Comparison of ENCODE assay signal across 8 cellular contexts in the genomic region with DNA sequence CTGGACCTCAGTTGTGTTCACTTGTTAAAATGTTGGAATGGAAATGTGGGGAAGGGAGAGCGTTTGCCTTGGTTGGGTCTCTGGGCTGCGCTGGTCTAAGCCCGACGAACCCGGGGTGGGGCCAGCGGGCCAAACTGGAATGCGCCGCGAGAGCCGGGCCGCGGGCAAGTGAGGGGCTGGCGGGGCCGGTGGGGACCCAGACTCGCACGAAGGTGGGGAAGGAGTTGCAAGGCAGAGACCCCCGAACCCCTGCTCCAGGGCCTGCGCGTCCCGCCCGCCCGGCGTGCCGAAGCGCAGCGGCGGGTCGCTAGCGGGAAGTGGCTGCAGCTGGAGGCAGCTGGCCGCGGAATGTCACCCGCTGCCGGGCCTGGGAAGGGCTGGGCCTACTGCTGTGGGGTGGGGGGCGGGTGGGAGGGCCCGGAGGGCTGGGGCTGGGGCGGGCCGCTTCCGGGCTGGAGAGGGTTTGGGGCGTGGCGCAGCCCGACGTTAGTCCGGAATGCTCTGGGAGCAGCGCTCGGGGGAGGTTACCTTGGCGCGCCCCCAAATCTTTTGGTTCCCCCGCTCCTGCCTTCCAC.
DNase-seq lines count a peak whose midpoint lies in the region; ATAC-seq, FAIRE-seq and TF ChIP-seq lines count a peak whose summit lies in the region.

No MANE protein-coding gene starts in this region.

- ATAC-seq in activated CD8-positive, alpha-beta T cell treated with anti-CD3 and anti-CD28 coated beads for 36 hours: no peak
- no peak for ATAC-seq in PC-3

- H3K27me3 ChIP-seq in H7 (ENCODE audit: control insufficient read depth, insufficient read depth, low read length) (no peaks in the 10 kb centered on the region), bronchial epithelial cell (ENCODE audit: control insufficient read depth, insufficient read depth, low read length) (no peaks in the 10 kb centered on the region), PC-3 (ENCODE audit: low read length) (no peaks in the 10 kb centered on the region)

- H3K4me1 ChIP-seq in PC-3 (ENCODE audit: insufficient read depth, low read length): no peaks in the 10 kb centered on the region

- H3K4me2 ChIP-seq in PC-3 (ENCODE audit: low read length): no peak overlapping the region

- H3K9me3 Mint-ChIP-seq in immature natural killer cell: no peaks in the 10 kb centered on the region
- H3K9me3 Mint-ChIP-seq in activated CD8-positive, alpha-beta T cell treated with anti-CD3 and anti-CD28 coated beads for 36 hours: no peaks in the 10 kb centered on the region

- H3K4me1 Mint-ChIP-seq in immature natural killer cell: peaks cover 43 to 52% of the 10 kb centered on the region in 2 donors
- peaks cover 23% of the 10 kb centered on the region for H3K4me1 Mint-ChIP-seq in activated CD8-positive, alpha-beta T cell treated with anti-CD3 and anti-CD28 coated beads for 36 hours (ENCODE audit: low read depth)

- H3K27ac ChIP-seq in PC-3 (ENCODE audit: low read length): no peak overlapping the region

- intact Hi-C loops in activated CD8-positive, alpha-beta T cell treated with anti-CD3 and anti-CD28 coated beads for 36 hours (cut with micrococcal nuclease): no loop called here
- intact Hi-C loops in PC-3 (cut with micrococcal nuclease): no loop called here

- H3K4me3 ChIP-seq in H7 (ENCODE audit: insufficient read depth, low read depth, low read length) (peak overlapping the region; percentile 51), bronchial epithelial cell (ENCODE audit: low read depth, low read length) (peak overlapping the region; percentile 19), skeletal muscle cell (ENCODE audit: low read depth, low read length) (peak overlapping the region; percentile 29), PC-3 (ENCODE audit: low read length) (no peak overlapping the region)

- DNase-seq in H7: peak; percentile 99
- no peak for DNase-seq in bronchial epithelial cell (ENCODE audit: low read depth)
- DNase-seq in immature natural killer cell: no peak
- no peak for DNase-seq in skeletal muscle cell (ENCODE audit: low read depth)
- DNase-seq in activated CD4-positive, alpha-beta T cell treated with anti-CD3 and anti-CD28 coated beads, Interleukin-2, amount 50 U/mL, for 1 hour: no peak
- DNase-seq in activated CD8-positive, alpha-beta T cell treated with anti-CD3 and anti-CD28 coated beads for 36 hours: no peak
- no peak for DNase-seq in GM12892 (ENCODE audit: insufficient read length)
- no peak for DNase-seq in PC-3

- no peak overlapping the region for H2AFZ ChIP-seq in PC-3 (ENCODE audit: low read length)

- H3K36me3 ChIP-seq in H7 (replicated peaks; ENCODE audit: control insufficient read depth, insufficient read depth, low read length) (no peaks in the 10 kb centered on the region), bronchial epithelial cell (ENCODE audit: control insufficient read depth, insufficient read depth, low read length) (peaks cover 2% of the 10 kb centered on the region), PC-3 (ENCODE audit: low read depth, low read length) (no peaks in the 10 kb centered on the region)

- no peaks in the 10 kb centered on the region for H3K9me3 ChIP-seq in PC-3 (ENCODE audit: low read length)

- peaks cover 2 to 15% (median 10%) of the 10 kb centered on the region in 3 donors for H3K27me3 Mint-ChIP-seq in immature natural killer cell (ENCODE audit: low read depth in 3 of 3)
- peaks cover 22% of the 10 kb centered on the region for H3K27me3 Mint-ChIP-seq in activated CD8-positive, alpha-beta T cell treated with anti-CD3 and anti-CD28 coated beads for 36 hours

- FAIRE-seq in bronchial epithelial cell (lab: Jason Lieb, UNC): no peak
- no peak for FAIRE-seq in GM12892 (lab: Jason Lieb, UNC)

- H3K9ac ChIP-seq in PC-3 (ENCODE audit: low read length): no peak overlapping the region

- peak overlapping the region; percentile 66 to 84 (median 70) for H3K4me3 Mint-ChIP-seq in immature natural killer cell
- H3K4me3 Mint-ChIP-seq in activated CD8-positive, alpha-beta T cell treated with anti-CD3 and anti-CD28 coated beads for 36 hours: no peak overlapping the region

- H3K36me3 Mint-ChIP-seq in immature natural killer cell: no peaks in the 10 kb centered on the region
- H3K36me3 Mint-ChIP-seq in activated CD8-positive, alpha-beta T cell treated with anti-CD3 and anti-CD28 coated beads for 36 hours (ENCODE audit: low read depth): no peaks in the 10 kb centered on the region

- TF ChIP-seq POLR2A in GM12892 (IDR thresholded peaks at IDR 0.05; ENCODE audit: low read depth, low read length): no peak

- no peaks in the 10 kb centered on the region for H3F3A ChIP-seq in PC-3 (ENCODE audit: low read length, unreplicated experiment)

- no peaks in the 10 kb centered on the region for H3K9me2 ChIP-seq in PC-3 (replicated peaks; ENCODE audit: low read length)

- no peaks in the 10 kb centered on the region for H4K20me1 ChIP-seq in PC-3 (ENCODE audit: low read length)

- H3K79me2 ChIP-seq in PC-3 (ENCODE audit: low read length): 0 out of 2 replicates have a peak, but pooled peaks cover 6% of the 10 kb centered on the region

- TF ChIP-seq CTCF in bronchial epithelial cell (IDR thresholded peaks at IDR 0.05; ENCODE audit: insufficient read depth, low read length, severe bottlenecking) (no peak), PC-3 (conservative IDR thresholded peaks at IDR 0.05; ENCODE audit: low read depth, low read length) (no peak)
- TF ChIP-seq CTCF in activated CD8-positive, alpha-beta T cell treated with anti-CD3 and anti-CD28 coated beads for 36 hours (IDR thresholded peaks at IDR 0.05): no peak

- no peak overlapping the region for H3K27ac Mint-ChIP-seq in immature natural killer cell
- H3K27ac Mint-ChIP-seq in activated CD8-positive, alpha-beta T cell treated with anti-CD3 and anti-CD28 coated beads for 36 hours: no peak overlapping the region

- no TSS peak for BruUV-seq in PC-3 (replicated peaks; lab: Mats Ljungman, UMichigan)

- POLR2A ChIA-PET in activated CD8-positive, alpha-beta T cell treated with anti-CD3 and anti-CD28 coated beads for 36 hours (lab: Charles Lee): no interaction called here
- POLR2A ChIA-PET in PC-3 (lab: Charles Lee; ENCODE audit: unreplicated experiment): no interaction called here

- CTCF ChIA-PET in activated CD8-positive, alpha-beta T cell treated with anti-CD3 and anti-CD28 coated beads for 36 hours (lab: Charles Lee): no interaction called here
- CTCF ChIA-PET in PC-3 (lab: Charles Lee): interaction anchor here (0.6 kb wide), 1 partner anchor 270 kb away, joined by 3 read pairs; no protein-coding TSS in a partner anchor
